9 cellular contexts compared by ENCODE assay signal in genomic region chr18:22171263-22171838, GRCh38. TPM values are rescaled to one million over a fixed set of nuclear protein-coding genes. Genes with fewer than 3 reads are reported as not detected.
DNase-seq lines count a peak whose midpoint lies in the region; ATAC-seq and TF ChIP-seq lines count a peak whose summit lies in the region.
"Had no signal": no experiment of that assay in that cellular context is flagged by ENCODE, and none has a peak within 500 bp of the region (broad histone marks: within the 10 kb centered on the region; RNA-seq: fewer than 3 reads in every experiment).

No MANE protein-coding gene starts in this region.

- H3K27ac Mint-ChIP-seq in stimulated activated naive CD8-positive, alpha-beta T cell treated with anti-CD3 and anti-CD28 coated beads, Interleukin-15, amount 100 ng/mL, for 72 hours, result no peak overlapping the region
- H3K27ac Mint-ChIP-seq in neural progenitor cell, result no peak overlapping the region
- H3K27ac Mint-ChIP-seq in naive thymus-derived CD8-positive, alpha-beta T cell, result no peak overlapping the region

- H3K9ac ChIP-seq in fibroblast of lung (ENCODE audit: insufficient read depth, low read length) (peak overlapping the region; percentile 75), neural progenitor cell (no peak overlapping the region)

- no peak for DNase-seq in stimulated activated naive CD8-positive, alpha-beta T cell treated with anti-CD3 and anti-CD28 coated beads, Interleukin-15, amount 100 ng/mL, for 72 hours
- DNase-seq in stimulated activated naive CD8-positive, alpha-beta T cell treated with anti-CD3 and anti-CD28 coated beads, Interleukin-15, Interleukin-2, amounts not matched to agents 100 U/mL and 50 U/mL, for 24 hours, result no peak
- DNase-seq in fibroblast of lung (ENCODE audit: low read depth in 2 of 2) (no peak), neural progenitor cell (ENCODE audit: low spot score) (peak; percentile 42), SKM-1 treated with dmso at 0.1 percent for 144 hours (lab: John Stamatoyannopoulos, UW; ENCODE audit: unreplicated experiment) (no peak), NCI-H1417 treated with DMSO at 0.1 percent for 48 hours (lab: John Stamatoyannopoulos, UW) (no peak), omental fat pad (ENCODE audit: low spot score) (no peak)
- DNase-seq in naive thymus-derived CD8-positive, alpha-beta T cell, result no peak
- DNase-seq: activated CD4-positive, alpha-beta T cell treated with anti-CD3 and anti-CD28 coated beads for 1 hour had no signal

- H3K27me3 ChIP-seq in fibroblast of lung (ENCODE audit: control insufficient read depth, insufficient read depth, low read length), result peaks cover 22% of the 10 kb centered on the region
- H3K27me3 ChIP-seq in neural progenitor cell, result peaks cover 100% of the 10 kb centered on the region

- no peaks in the 10 kb centered on the region for H3K9me3 ChIP-seq in fibroblast of lung (ENCODE audit: control insufficient read depth, insufficient read depth, low read depth, low read length)
- H3K9me3 ChIP-seq in neural progenitor cell (ENCODE audit: low read depth), result no peaks in the 10 kb centered on the region

- H3K27me3 Mint-ChIP-seq in stimulated activated naive CD8-positive, alpha-beta T cell treated with anti-CD3 and anti-CD28 coated beads, Interleukin-15, amount 100 ng/mL, for 72 hours, result peaks cover 91% of the 10 kb centered on the region
- H3K27me3 Mint-ChIP-seq in neural progenitor cell (ENCODE audit: insufficient read depth, low read depth), result peaks cover 75% of the 10 kb centered on the region
- H3K27me3 Mint-ChIP-seq in naive thymus-derived CD8-positive, alpha-beta T cell, result peaks cover 30 to 80% (median 62%) of the 10 kb centered on the region in 5 donors

- H3K79me2 ChIP-seq in fibroblast of lung (ENCODE audit: control insufficient read depth, insufficient read depth, low read length) (peaks cover 17% of the 10 kb centered on the region), neural progenitor cell (ENCODE audit: low read depth) (no peaks in the 10 kb centered on the region)

- peaks cover 46% of the 10 kb centered on the region for H3K4me1 Mint-ChIP-seq in stimulated activated naive CD8-positive, alpha-beta T cell treated with anti-CD3 and anti-CD28 coated beads, Interleukin-15, amount 100 ng/mL, for 72 hours
- peaks cover 28% of the 10 kb centered on the region for H3K4me1 Mint-ChIP-seq in neural progenitor cell
- peaks cover 3 to 34% (median 33%) of the 10 kb centered on the region in 4 donors for H3K4me1 Mint-ChIP-seq in naive thymus-derived CD8-positive, alpha-beta T cell

- no peaks in the 10 kb centered on the region for H3K9me3 Mint-ChIP-seq in stimulated activated naive CD8-positive, alpha-beta T cell treated with anti-CD3 and anti-CD28 coated beads, Interleukin-15, amount 100 ng/mL, for 72 hours
- H3K9me3 Mint-ChIP-seq in neural progenitor cell, result peaks cover 6% of the 10 kb centered on the region
- peaks cover 0 to 7% (median 0%) of the 10 kb centered on the region in 9 donors for H3K9me3 Mint-ChIP-seq in naive thymus-derived CD8-positive, alpha-beta T cell

- H3K4me1 ChIP-seq in fibroblast of lung (ENCODE audit: control insufficient read depth, extremely low read depth, insufficient read depth, low read length), result peaks cover 4% of the 10 kb centered on the region
- peaks cover 9% of the 10 kb centered on the region for H3K4me1 ChIP-seq in neural progenitor cell

- H3K27ac ChIP-seq in fibroblast of lung (ENCODE audit: insufficient read depth, low read length) (peak overlapping the region; percentile 30), neural progenitor cell (no peak overlapping the region)

- TF ChIP-seq CTCF in fibroblast of lung (conservative IDR thresholded peaks at IDR 0.05 in 1 of 2, IDR thresholded peaks at IDR 0.05 in 1 of 2; ENCODE audit: low read depth in 1 of 2, low read length in 2 of 2) (no peak), neural progenitor cell (IDR thresholded peaks at IDR 0.05) (no peak), omental fat pad (IDR thresholded peaks at IDR 0.05) (no peak)

- peaks cover 2% of the 10 kb centered on the region for H3K36me3 ChIP-seq in fibroblast of lung (ENCODE audit: control insufficient read depth, insufficient read depth, low read length)
- no peaks in the 10 kb centered on the region for H3K36me3 ChIP-seq in neural progenitor cell

- H3K36me3 Mint-ChIP-seq in neural progenitor cell, result no peaks in the 10 kb centered on the region
- H3K36me3 Mint-ChIP-seq in naive thymus-derived CD8-positive, alpha-beta T cell, result peaks cover 0 to 5% (median 4%) of the 10 kb centered on the region in 3 donors

- POLR2A ChIA-PET in naive thymus-derived CD8-positive, alpha-beta T cell (lab: Charles Lee), result interaction anchor here (0.8 kb wide), 1 partner anchor 192 kb away, joined by 3 read pairs; no protein-coding TSS in a partner anchor

- H2AFZ ChIP-seq in fibroblast of lung (ENCODE audit: low read length), result peak overlapping the region; percentile 52
- H2AFZ ChIP-seq in neural progenitor cell (replicated peaks), result peak overlapping the region; percentile 70

- H3K4me3 ChIP-seq in fibroblast of lung (replicated peaks in 1 of 4; ENCODE audit: control extremely low read depth in 1 of 4, insufficient read depth in 1 of 4, low read depth in 3 of 4, low read length in 4 of 4) (peak overlapping the region; percentile 79 to 91 (median 88)), neural progenitor cell (peak overlapping the region; percentile 48)

- peaks cover 30% of the 10 kb centered on the region for H3F3A ChIP-seq in neural progenitor cell (ENCODE audit: low read depth)

- ATAC-seq in stimulated activated naive CD8-positive, alpha-beta T cell treated with anti-CD3 and anti-CD28 coated beads, Interleukin-15, amount 100 ng/mL, for 72 hours, result no peak
- no peak for ATAC-seq in stimulated activated naive CD8-positive, alpha-beta T cell treated with anti-CD3 and anti-CD28 coated beads, Interleukin-15, Interleukin-2, amounts not matched to agents 100 U/mL and 50 U/mL, for 24 hours
- ATAC-seq in naive thymus-derived CD8-positive, alpha-beta T cell, result no peak
- no peak for ATAC-seq in omental fat pad (ENCODE audit: low FRiP score)

- H4K20me1 ChIP-seq in fibroblast of lung (ENCODE audit: control insufficient read depth, extremely low read depth, insufficient read depth, low read length), result no peaks in the 10 kb centered on the region
- peaks cover 91% of the 10 kb centered on the region for H4K20me1 ChIP-seq in neural progenitor cell (ENCODE audit: low read depth)

- peak overlapping the region; percentile 91 to 92 for H3K4me3 Mint-ChIP-seq in stimulated activated naive CD8-positive, alpha-beta T cell treated with anti-CD3 and anti-CD28 coated beads, Interleukin-15, amount 100 ng/mL, for 72 hours
- no peak overlapping the region for H3K4me3 Mint-ChIP-seq in neural progenitor cell
- H3K4me3 Mint-ChIP-seq in naive thymus-derived CD8-positive, alpha-beta T cell, result peak overlapping the region in 5 of 10 donors; percentile 85 to 91 (median 88)

- H3K4me2 ChIP-seq in fibroblast of lung (ENCODE audit: extremely low read depth, insufficient read depth, low read length) (peak overlapping the region; percentile 95), neural progenitor cell (peak overlapping the region; percentile 94)

RNA-seq across cellular contexts. Expression of gene GATA6, which starts 2.0 kb away (rescaled TPM):
- total RNA-seq in fibroblast of lung (6.3 and 10.0 TPM in 2 replicates), neural progenitor cell (ENCODE audit: low replicate concordance) (0.26 and 0.28 TPM in 2 replicates), omental fat pad (10 to 100 TPM; 12.1 to 48.9 (median 25.2) TPM)
- polyA plus RNA-seq in fibroblast of lung, result 1.4 and 4.1 TPM in 2 replicates
- polyA plus RNA-seq in fibroblast of lung (2012), result 2.1 and 5.7 TPM in 2 replicates
- 0.31 and 1.1 TPM in 2 replicates for polyA minus RNA-seq in fibroblast of lung (ENCODE audit: low replicate concordance)
- total RNA-seq in naive thymus-derived CD8-positive, alpha-beta T cell, result under 1 TPM in 1 of 2 experiments, not detected in 1; 0.13 TPM
- polyA plus RNA-seq in naive thymus-derived CD8-positive, alpha-beta T cell, result under 1 TPM in 2 of 3 donors, not detected in 1; 0.03 to 0.88 TPM
